1 cellular context compared by ENCODE assay signal in the genomic region with DNA sequence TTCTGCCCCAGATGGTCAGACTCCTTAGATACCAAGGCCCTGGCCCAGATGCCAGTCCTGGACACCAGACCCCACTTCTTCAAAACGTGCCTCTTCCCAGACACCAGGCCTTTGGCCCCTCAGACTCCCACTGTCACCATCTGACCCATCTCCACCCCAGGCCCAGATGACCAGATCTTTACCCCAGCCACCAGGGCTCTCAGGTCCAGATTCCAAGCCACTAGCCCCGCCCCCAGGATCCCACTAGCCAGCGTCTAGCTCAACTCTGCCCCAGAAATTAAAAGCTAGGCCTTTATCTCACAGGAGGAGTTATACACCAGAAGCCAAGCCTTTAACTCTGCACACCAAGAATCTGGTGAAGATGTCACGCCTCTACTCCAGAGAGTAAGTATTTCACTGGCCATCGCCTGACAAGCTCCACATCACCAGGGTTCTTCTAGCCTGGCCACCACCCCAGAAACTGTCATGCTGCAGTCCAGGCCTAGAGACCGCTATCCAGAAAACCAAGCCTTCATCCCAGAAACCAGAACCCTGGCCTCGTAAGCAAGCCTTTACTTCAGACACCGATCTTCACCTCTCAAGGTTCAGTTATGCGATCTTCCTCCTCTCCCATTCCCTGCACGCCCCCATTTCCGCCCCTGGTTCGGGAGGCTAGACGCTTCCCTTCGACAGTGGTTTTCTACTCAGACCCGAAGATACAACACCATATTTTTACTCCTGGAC.
TF ChIP-seq lines count a peak whose summit lies in the region.

No MANE protein-coding gene starts in this region.

TF ChIP-seq in liver, 16 proteins besides CTCF, POLR2A, EP300 and RAD21:
- TF ChIP-seq, protein P1, sequence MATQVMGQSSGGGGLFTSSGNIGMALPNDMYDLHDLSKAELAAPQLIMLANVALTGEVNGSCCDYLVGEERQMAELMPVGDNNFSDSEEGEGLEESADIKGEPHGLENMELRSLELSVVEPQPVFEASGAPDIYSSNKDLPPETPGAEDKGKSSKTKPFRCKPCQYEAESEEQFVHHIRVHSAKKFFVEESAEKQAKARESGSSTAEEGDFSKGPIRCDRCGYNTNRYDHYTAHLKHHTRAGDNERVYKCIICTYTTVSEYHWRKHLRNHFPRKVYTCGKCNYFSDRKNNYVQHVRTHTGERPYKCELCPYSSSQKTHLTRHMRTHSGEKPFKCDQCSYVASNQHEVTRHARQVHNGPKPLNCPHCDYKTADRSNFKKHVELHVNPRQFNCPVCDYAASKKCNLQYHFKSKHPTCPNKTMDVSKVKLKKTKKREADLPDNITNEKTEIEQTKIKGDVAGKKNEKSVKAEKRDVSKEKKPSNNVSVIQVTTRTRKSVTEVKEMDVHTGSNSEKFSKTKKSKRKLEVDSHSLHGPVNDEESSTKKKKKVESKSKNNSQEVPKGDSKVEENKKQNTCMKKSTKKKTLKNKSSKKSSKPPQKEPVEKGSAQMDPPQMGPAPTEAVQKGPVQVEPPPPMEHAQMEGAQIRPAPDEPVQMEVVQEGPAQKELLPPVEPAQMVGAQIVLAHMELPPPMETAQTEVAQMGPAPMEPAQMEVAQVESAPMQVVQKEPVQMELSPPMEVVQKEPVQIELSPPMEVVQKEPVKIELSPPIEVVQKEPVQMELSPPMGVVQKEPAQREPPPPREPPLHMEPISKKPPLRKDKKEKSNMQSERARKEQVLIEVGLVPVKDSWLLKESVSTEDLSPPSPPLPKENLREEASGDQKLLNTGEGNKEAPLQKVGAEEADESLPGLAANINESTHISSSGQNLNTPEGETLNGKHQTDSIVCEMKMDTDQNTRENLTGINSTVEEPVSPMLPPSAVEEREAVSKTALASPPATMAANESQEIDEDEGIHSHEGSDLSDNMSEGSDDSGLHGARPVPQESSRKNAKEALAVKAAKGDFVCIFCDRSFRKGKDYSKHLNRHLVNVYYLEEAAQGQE (IDR thresholded peaks at IDR 0.05): no peak
- TF ChIP-seq JUND (IDR thresholded peaks at IDR 0.05) (no peak), YY1 (IDR thresholded peaks at IDR 0.05) (no peak), TAF1 (conservative IDR thresholded peaks at IDR 0.05) (no peak), SP1 (IDR thresholded peaks at IDR 0.05) (no peak)
